13 cellular contexts compared by ENCODE assay signal in the genomic region with DNA sequence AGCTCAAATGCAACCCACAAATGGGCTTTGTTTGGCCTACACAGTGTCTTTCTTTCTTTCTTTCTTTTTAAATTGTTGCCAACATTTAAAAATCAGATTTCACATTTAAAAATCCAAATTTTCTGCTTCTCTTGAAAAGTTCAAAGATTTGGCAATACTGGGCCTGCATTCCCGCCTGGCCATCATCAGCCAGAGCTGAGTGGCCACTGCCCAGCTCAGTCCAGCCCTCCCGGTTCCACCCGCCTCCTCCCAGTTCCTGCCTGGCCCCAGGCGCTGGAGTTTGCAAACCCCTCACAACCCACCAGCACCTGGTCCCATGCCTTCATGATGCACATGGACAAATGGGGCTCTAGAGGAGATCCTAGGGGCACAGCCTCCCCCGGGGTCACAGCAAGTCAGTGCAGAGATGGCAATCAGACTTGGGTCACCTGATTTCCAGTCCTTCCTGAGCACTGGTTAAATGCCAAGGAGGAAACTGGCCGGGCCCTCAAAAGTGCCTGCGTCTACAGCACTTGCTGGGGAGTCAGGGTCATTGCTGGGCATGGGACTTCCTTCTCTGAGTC. TPM values are rescaled to one million over a fixed set of nuclear protein-coding genes. Genes with fewer than 3 reads are reported as not detected.
DNase-seq lines count a peak whose midpoint lies in the region; ATAC-seq and TF ChIP-seq lines count a peak whose summit lies in the region.
"Had no signal": no experiment of that assay in that cellular context is flagged by ENCODE, and none has a peak within 500 bp of the region (broad histone marks: within the 10 kb centered on the region; RNA-seq: fewer than 3 reads in every experiment).

No MANE protein-coding gene starts in this region.

- no peak overlapping the region for H2AK5ac ChIP-seq in mesendoderm (ENCODE audit: low read length)

- H3K4me1 ChIP-seq in mesendoderm (ENCODE audit: control insufficient read depth, low read depth, low read length): no peaks in the 10 kb centered on the region
- H3K4me1 ChIP-seq in thyroid gland: peaks cover 0 to 23% of the 10 kb centered on the region in 2 donors

- H3K56ac ChIP-seq in mesendoderm (ENCODE audit: low read length): no peak overlapping the region

- TF ChIP-seq CTCF in thyroid gland (IDR thresholded peaks at IDR 0.05): no peak

- H3K27ac ChIP-seq in mesendoderm (ENCODE audit: low read depth, low read length) (no peak overlapping the region), thyroid gland (no peak overlapping the region)
- H3K27ac ChIP-seq: HL-60 had no signal

- H3K79me1 ChIP-seq in mesendoderm (ENCODE audit: low read length): no peaks in the 10 kb centered on the region

- in situ Hi-C loops in SK-MEL-5 (cut with HindIII; ENCODE audit: low pct_unique_long_range_greater_than_20kb, low sequenced_read_pairs): no loop called here

- intact Hi-C loops in thyroid gland (cut with DNase I): no loop called here

- peak; percentile 12 for ATAC-seq in esophagus mucosa
- no peak for ATAC-seq in GM21515 (IDR thresholded peaks at IDR 0.05; ENCODE audit: unreplicated experiment)
- ATAC-seq in HG02798 (IDR thresholded peaks at IDR 0.05; ENCODE audit: poor library complexity, unreplicated experiment): no peak
- ATAC-seq: CD8-positive, alpha-beta T cell had no signal

- H2BK5ac ChIP-seq in mesendoderm (ENCODE audit: low read length): no peak overlapping the region

- no peak overlapping the region for H2BK120ac ChIP-seq in mesendoderm (ENCODE audit: low read depth, low read length)

- H3K4me3 ChIP-seq in mesendoderm (ENCODE audit: low read length) (no peak overlapping the region), thyroid gland (replicated peaks in 1 of 3) (no peak overlapping the region)

- no peak overlapping the region for H2BK15ac ChIP-seq in mesendoderm (replicated peaks; ENCODE audit: low read depth)

- no peaks in the 10 kb centered on the region for H3K79me2 ChIP-seq in mesendoderm (ENCODE audit: control insufficient read depth, insufficient read depth, low read length)

- no CpG with 5 or more reads among the region's 7 CpGs for WGBS in mesendoderm (ENCODE audit: extremely low coverage, insufficient coverage, low lambda C conversion rate)
- WGBS in thyroid gland, 2 donors: 67 to 70% methylated on average over 6 to 7 of the region's 7 CpGs

- no peak overlapping the region for H3K4me2 ChIP-seq in mesendoderm (ENCODE audit: low read length)

- H3K18ac ChIP-seq in mesendoderm (ENCODE audit: low read length): no peak overlapping the region

- H3K27me3 ChIP-seq in mesendoderm (ENCODE audit: insufficient read depth, low read length, poor library complexity) (no peaks in the 10 kb centered on the region), thyroid gland (no peaks in the 10 kb centered on the region)

- no peak overlapping the region for H4K5ac ChIP-seq in mesendoderm (ENCODE audit: low read length)

- no peak for TF ChIP-seq POLR2A in thyroid gland (IDR thresholded peaks at IDR 0.05)

- no peak overlapping the region for H4K8ac ChIP-seq in mesendoderm (ENCODE audit: low read depth, low read length)

- peak; percentile 74 for DNase-seq in SK-MEL-5 (ENCODE audit: low read depth, low spot score)
- DNase-seq in mesendoderm: no peak
- peak; percentile 30 to 40 for DNase-seq in thyroid gland
- DNase-seq in islet precursor cell: no peak
- DNase-seq: CD8-positive, alpha-beta T cell; kidney glomerular epithelial cell; NCI-H446 treated with DMSO at 0.1 percent for 48 hours; stimulated activated CD4-positive, alpha-beta T cell treated with anti-CD3 and anti-CD28 coated beads, Interleukin-2, amount 100 ng/mL, for 24 hours; T-helper 9 cell had no signal

- H3K4ac ChIP-seq in mesendoderm (ENCODE audit: low read depth, low read length): no peak overlapping the region

- H3K36me3 ChIP-seq in mesendoderm (ENCODE audit: control insufficient read depth, insufficient read depth, low read length): no peaks in the 10 kb centered on the region
- no peaks in the 10 kb centered on the region for H3K36me3 ChIP-seq in thyroid gland

- no peak overlapping the region for H3K23ac ChIP-seq in mesendoderm (ENCODE audit: low read length)

- H3K9ac ChIP-seq in mesendoderm (ENCODE audit: low read length): peak overlapping the region; percentile 2

- H3K9me3 ChIP-seq in thyroid gland: no peaks in the 10 kb centered on the region

RNA-seq across cellular contexts. Expression of gene LAPTM5, which starts 40.9 kb away (rescaled TPM):
- 0.05 TPM in 1 of 2 replicates, not detected in the other for total RNA-seq in SK-MEL-5 (2014; rRNA removed; shearing (Covaris generic))
- 0.21 and 0.54 TPM in 2 replicates for polyA plus RNA-seq in SK-MEL-5 (2015; cell fraction: cytosol; rRNA removed)
- not detected in 2 replicates for polyA plus RNA-seq in SK-MEL-5 (2015; cell fraction: nucleus; rRNA removed)
- total RNA-seq in esophagus mucosa (9.1 TPM), thyroid gland (10 to 100 TPM; 25.3 to 97.3 (median 46.4) TPM)
- 0.70 TPM for polyA plus RNA-seq in mesendoderm (2013, experiment 1 of 2)
- 0.64 TPM for polyA plus RNA-seq in mesendoderm (2013, experiment 2 of 2)

Comparison
In these comparisons a context has a peak if more than half of its experiments do, and no peak if none do; other contexts are left out.
1. DNase-seq: peak in SK-MEL-5 (single experiment) and thyroid gland (2 of 2); none in mesendoderm (single experiment) and islet precursor cell (single experiment).